1 cellular context compared by ENCODE assay signal in genomic region chr12:88870000-88870737, GRCh38.
TF ChIP-seq lines count a peak whose summit lies in the region.

No MANE protein-coding gene starts in this region.

TF ChIP-seq in H1, 55 proteins besides CTCF, POLR2A, EP300 and RAD21 (continued from another document):
- TF ChIP-seq CHD7 (IDR thresholded peaks at IDR 0.05; ENCODE audit: insufficient replicate concordance, low read length) (no peak), TCF12 (IDR thresholded peaks at IDR 0.05; ENCODE audit: low read depth, low read length) (no peak), CEBPB (IDR thresholded peaks at IDR 0.05; ENCODE audit: low read depth, low read length) (no peak), JUN (IDR thresholded peaks at IDR 0.05; ENCODE audit: low read depth, low read length) (no peak), RNF2 (IDR thresholded peaks at IDR 0.05; ENCODE audit: borderline replicate concordance, low read depth, low read length, missing control alignments, poor library complexity, severe bottlenecking) (no peak), YY1 (IDR thresholded peaks at IDR 0.05; ENCODE audit: low read depth, low read length) (no peak), POU5F1 (IDR thresholded peaks at IDR 0.05; ENCODE audit: low read depth, low read length) (no peak), TAF1 (IDR thresholded peaks at IDR 0.05; ENCODE audit: low read depth, low read length) (no peak), HDAC6 (IDR thresholded peaks at IDR 0.05; ENCODE audit: low read depth, low read length) (no peak), TAF7 (optimal IDR thresholded peaks at IDR 0.05; ENCODE audit: borderline replicate concordance, low read depth, low read length) (no peak), SIN3A (conservative IDR thresholded peaks at IDR 0.05 in 1 of 2, IDR thresholded peaks at IDR 0.05 in 1 of 2; ENCODE audit: low read depth in 1 of 2, low read length in 2 of 2) (no peak), CBX8 (IDR thresholded peaks at IDR 0.05; ENCODE audit: borderline replicate concordance, low read depth, low read length) (no peak)
